In the genomic region with DNA sequence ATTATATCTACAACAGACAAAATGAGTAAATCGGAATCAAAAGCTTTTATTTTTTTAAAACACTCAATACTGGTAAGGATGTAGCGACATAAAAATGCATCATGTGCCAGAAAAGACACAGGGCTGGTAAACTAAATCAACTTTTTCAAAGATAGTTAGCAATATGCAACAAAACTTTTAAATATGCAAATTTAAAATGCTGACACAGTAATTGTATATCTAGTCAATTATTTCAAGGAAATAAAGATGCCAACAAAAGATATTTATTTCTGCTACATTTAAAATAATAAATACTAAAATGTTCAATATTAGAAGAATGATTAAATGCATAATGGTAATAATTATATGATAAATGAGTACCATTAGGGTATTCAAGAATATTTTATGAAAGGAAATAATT, we compare ENCODE assay signal across 25 cellular contexts.
"Had no signal": no experiment of that assay in that cellular context is flagged by ENCODE, and none has a peak within 500 bp of the region (broad histone marks: within the 10 kb centered on the region; RNA-seq: fewer than 3 reads in every experiment).

No MANE protein-coding gene starts in this region.

- DNase-seq: colonic mucosa; effector CD8-positive, alpha-beta T cell; endodermal cell; erythroblast; esophagus squamous epithelium; foreskin melanocyte; hypothalamus; immature natural killer cell; islet precursor cell; kidney glomerular epithelial cell; left ventricle myocardium superior; lower lobe of right lung; naive thymus-derived CD8-positive, alpha-beta T cell; nephron progenitor cell; nucleus accumbens; posterior cingulate gyrus; psoas muscle; right cardiac atrium; spleen; stimulated activated CD4-positive, alpha-beta T cell treated with anti-CD3 and anti-CD28 coated beads, Interleukin-4, amount 100 ng/mL, for 4 hours; stimulated activated naive B cell treated with anti-CD40 and anti-IgM and Interleukin-4, amounts not matched to agents 10 μg/mL and 1 μg/mL and 100 μg/mL, for 72 hours; upper lobe of left lung; uterus had no signal

- H3K27me3 Mint-ChIP-seq: dendritic cell treated with granulocyte-macrophage colony-stimulating factor and Interleukin-4, amounts not matched to agents 40 ng/mL and 50 ng/mL, for 4 days; naive thymus-derived CD8-positive, alpha-beta T cell; stimulated activated naive B cell treated with anti-CD40 and anti-IgM and Interleukin-4, amounts not matched to agents 10 μg/mL and 1 μg/mL and 100 μg/mL, for 72 hours; stimulated activated naive CD8-positive, alpha-beta T cell treated with anti-CD3 and anti-CD28 coated beads, Interleukin-15, Interleukin-2, amounts not matched to agents 100 ng/mL and 50 ng/mL, for 24 hours had no signal

- H3K4me1 Mint-ChIP-seq: endodermal cell had no signal

- ATAC-seq: left ventricle myocardium superior; lower lobe of right lung; naive thymus-derived CD8-positive, alpha-beta T cell; psoas muscle; right cardiac atrium; stimulated activated naive B cell treated with anti-CD40 and anti-IgM and Interleukin-4, amounts not matched to agents 10 μg/mL and 1 μg/mL and 100 μg/mL, for 72 hours had no signal

- H3K27ac Mint-ChIP-seq: dendritic cell treated with granulocyte-macrophage colony-stimulating factor and Interleukin-4, amounts not matched to agents 40 ng/mL and 50 ng/mL, for 4 days; endodermal cell; immature natural killer cell; nephron progenitor cell; stimulated activated naive B cell treated with anti-CD40 and anti-IgM and Interleukin-4, amounts not matched to agents 10 μg/mL and 1 μg/mL and 100 μg/mL, for 72 hours; stimulated activated naive CD8-positive, alpha-beta T cell treated with anti-CD3 and anti-CD28 coated beads, Interleukin-15, Interleukin-2, amounts not matched to agents 100 ng/mL and 50 ng/mL, for 24 hours had no signal

- H3K4me3 Mint-ChIP-seq: dendritic cell treated with granulocyte-macrophage colony-stimulating factor and Interleukin-4, amounts not matched to agents 40 ng/mL and 50 ng/mL, for 4 days; endodermal cell; immature natural killer cell; naive thymus-derived CD8-positive, alpha-beta T cell; nephron progenitor cell; stimulated activated naive B cell treated with anti-CD40 and anti-IgM and Interleukin-4, amounts not matched to agents 10 μg/mL and 1 μg/mL and 100 μg/mL, for 72 hours; stimulated activated naive CD8-positive, alpha-beta T cell treated with anti-CD3 and anti-CD28 coated beads, Interleukin-15, Interleukin-2, amounts not matched to agents 100 ng/mL and 50 ng/mL, for 24 hours had no signal

- H3K9me3 Mint-ChIP-seq: endodermal cell; immature natural killer cell; naive thymus-derived CD8-positive, alpha-beta T cell; nephron progenitor cell; stimulated activated naive B cell treated with anti-CD40 and anti-IgM and Interleukin-4, amounts not matched to agents 10 μg/mL and 1 μg/mL and 100 μg/mL, for 72 hours; stimulated activated naive CD8-positive, alpha-beta T cell treated with anti-CD3 and anti-CD28 coated beads, Interleukin-15, Interleukin-2, amounts not matched to agents 100 ng/mL and 50 ng/mL, for 24 hours had no signal
